Comparison of ENCODE assay signal across 24 cellular contexts in the genomic region with DNA sequence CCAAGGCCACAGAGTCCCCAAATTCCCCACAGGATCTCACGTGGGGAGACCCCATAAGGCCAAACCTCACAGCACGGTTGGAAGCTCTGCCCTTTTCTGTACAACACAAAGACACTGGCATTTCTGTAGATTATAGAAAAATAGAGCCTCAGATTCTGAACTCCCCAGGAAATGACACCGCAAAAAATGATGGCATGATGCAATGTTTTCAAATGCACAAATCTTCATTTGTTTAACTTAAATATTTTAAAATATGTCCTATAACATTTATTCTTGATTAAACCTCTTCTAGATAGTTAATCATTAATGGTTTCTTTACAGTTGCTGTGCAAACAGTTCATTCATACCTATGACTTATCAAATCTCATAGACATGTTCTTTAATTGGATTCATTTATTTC. TPM values are rescaled to one million over a fixed set of nuclear protein-coding genes. Genes with fewer than 3 reads are reported as not detected.
"Had no signal": no experiment of that assay in that cellular context is flagged by ENCODE, and none has a peak within 500 bp of the region (broad histone marks: within the 10 kb centered on the region; RNA-seq: fewer than 3 reads in every experiment).

No MANE protein-coding gene starts in this region.

- FAIRE-seq: frontal cortex had no signal

- H2AFZ ChIP-seq: hepatocyte had no signal

- H3K4me2 ChIP-seq: hepatocyte had no signal

- DNase-seq: activated CD4-positive, alpha-beta T cell treated with anti-CD3 and anti-CD28 coated beads for 1 hour; activated CD4-positive, alpha-beta T cell treated with anti-CD3 and anti-CD28 coated beads, Interleukin-2, amount 50 U/mL, for 1 hour; activated CD8-positive, alpha-beta T cell treated with anti-CD3 and anti-CD28 coated beads, Interleukin-2, amount 10 ng/mL, durations not matched to agents 7 days and 5 days; activated gamma-delta T cell; anterior cingulate cortex; body of pancreas; effector CD8-positive, alpha-beta T cell; glutamatergic neuron; immature natural killer cell; left ventricle myocardium inferior; mammary epithelial cell; midbrain; natural killer cell; ovary; psoas muscle; spleen; stimulated activated CD4-positive, alpha-beta T cell treated with anti-CD3 and anti-CD28 coated beads, Interleukin-4, amount 100 ng/mL, for 24 hours; stimulated activated naive CD4-positive, alpha-beta T cell treated with Interleukin-2 at 50 U/mL for 16 hours had no signal

- H3K27ac ChIP-seq: body of pancreas, hepatocyte, left ventricle myocardium inferior, ovary, psoas muscle, right atrium auricular region, spleen, thoracic aorta, vagina had no signal

- H3K9me3 ChIP-seq: body of pancreas, left ventricle myocardium inferior, ovary, psoas muscle, right atrium auricular region, spleen, thoracic aorta, vagina had no signal

- H3K4me1 ChIP-seq: body of pancreas, left ventricle myocardium inferior, right atrium auricular region, spleen, vagina had no signal

- H3K27me3 ChIP-seq: body of pancreas, ovary, right atrium auricular region, vagina had no signal

- ATAC-seq: activated CD8-positive, alpha-beta T cell treated with anti-CD3 and anti-CD28 coated beads, Interleukin-2, amount 10 ng/mL, durations not matched to agents 7 days and 5 days; body of pancreas; natural killer cell; psoas muscle had no signal

- H3K4me3 ChIP-seq: body of pancreas, hepatocyte, left ventricle myocardium inferior, ovary, psoas muscle, right atrium auricular region, spleen, thoracic aorta, vagina had no signal

- H3K79me2 ChIP-seq: hepatocyte had no signal

- H3K36me3 ChIP-seq: left ventricle myocardium inferior, ovary, right atrium auricular region, spleen, thoracic aorta, vagina had no signal

RNA-seq across cellular contexts. Expression of a gene that starts 33.8 kb away (rescaled TPM):
- total RNA-seq: activated CD8-positive, alpha-beta T cell treated with anti-CD3 and anti-CD28 coated beads, Interleukin-2, amount 10 ng/mL, durations not matched to agents 7 days and 5 days; frontal cortex; left ventricle myocardium inferior; natural killer cell; right atrium auricular region; spleen; thoracic aorta; vagina had no signal
- polyA plus RNA-seq: esophagus, hepatocyte, immature natural killer cell, mammary epithelial cell, ovary, spleen had no signal
